Comparison of ENCODE assay signal across 18 cellular contexts in the genomic region with DNA sequence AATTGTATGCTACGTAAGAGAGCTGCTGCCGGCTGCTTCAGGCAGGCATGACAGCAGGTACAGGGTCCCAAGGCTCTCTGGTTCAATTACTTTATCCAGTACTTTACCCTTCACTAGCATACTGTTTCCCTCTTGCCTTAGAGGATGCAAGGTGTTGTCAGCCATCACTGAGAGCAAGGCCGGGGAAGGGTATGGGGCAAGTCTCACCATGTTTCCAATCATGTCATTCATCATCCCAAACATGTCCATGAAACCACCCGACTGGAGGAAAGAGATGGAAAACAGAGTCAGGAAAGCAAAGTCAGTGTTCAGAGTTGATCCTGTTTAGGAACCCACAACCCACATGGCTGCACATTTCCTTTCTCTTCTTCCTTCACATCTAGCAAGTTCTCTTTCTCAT. TPM values are rescaled to one million over a fixed set of nuclear protein-coding genes. Genes with fewer than 3 reads are reported as not detected.
"Had no signal": no experiment of that assay in that cellular context is flagged by ENCODE, and none has a peak within 500 bp of the region (broad histone marks: within the 10 kb centered on the region; RNA-seq: fewer than 3 reads in every experiment).

No MANE protein-coding gene starts in this region.

- DNase-seq: activated CD4-positive, alpha-beta T cell treated with anti-CD3 and anti-CD28 coated beads for 1 hour; activated gamma-delta T cell treated with Interleukin-2 at 50 U/mL for 16 hours; activated T-cell treated with anti-CD3 and anti-CD28 coated beads for 4 hours; adrenal gland; body of pancreas; dermis blood vessel endothelial cell; foreskin fibroblast; glutamatergic neuron; mucosa of descending colon; natural killer cell; psoas muscle; right lobe of liver; stimulated activated CD4-positive, alpha-beta T cell treated with anti-CD3 and anti-CD28 coated beads, Interleukin-2, amount 100 ng/mL, for 24 hours; SW 1271 had no signal

- H3K4me3 ChIP-seq: adrenal gland, body of pancreas, esophagus muscularis mucosa, mucosa of descending colon, psoas muscle, right lobe of liver had no signal

- H3K27ac ChIP-seq: adrenal gland, body of pancreas, psoas muscle, right lobe of liver had no signal

- H3K9me3 ChIP-seq: adrenal gland, body of pancreas, esophagus muscularis mucosa, mucosa of descending colon, psoas muscle, right lobe of liver had no signal

- H3K27me3 ChIP-seq: adrenal gland, body of pancreas, esophagus muscularis mucosa, right lobe of liver had no signal

- H3K9me3 Mint-ChIP-seq: natural killer cell; stimulated activated naive CD8-positive, alpha-beta T cell treated with anti-CD3 and anti-CD28 coated beads, Interleukin-15, Interleukin-2, amounts not matched to agents 100 ng/mL and 50 ng/mL, for 24 hours had no signal

- ATAC-seq: body of pancreas, mucosa of descending colon, natural killer cell, psoas muscle, right lobe of liver had no signal

- H3K27me3 Mint-ChIP-seq: stimulated activated naive CD8-positive, alpha-beta T cell treated with anti-CD3 and anti-CD28 coated beads, Interleukin-15, Interleukin-2, amounts not matched to agents 100 ng/mL and 50 ng/mL, for 24 hours had no signal

RNA-seq across cellular contexts. Expression of a gene that starts 21.8 kb away (rescaled TPM):
- total RNA-seq: body of pancreas, temporal lobe had no signal

RNA-seq across cellular contexts. Expression of a gene that starts 38.8 kb away (rescaled TPM):
- total RNA-seq: dermis blood vessel endothelial cell, lung microvascular endothelial cell had no signal
